Comparison of ENCODE assay signal across 8 cellular contexts in genomic region chr17:19645608-19646250, GRCh38. TPM values are rescaled to one million over a fixed set of nuclear protein-coding genes. Genes with fewer than 3 reads are reported as not detected.
A peak's percentile ranks its signal among the peaks of the same experiment; 100 is the strongest.
DNase-seq lines count a peak whose midpoint lies in the region; ATAC-seq and TF ChIP-seq lines count a peak whose summit lies in the region.

No MANE protein-coding gene starts in this region.

- H3K36me3 ChIP-seq in smooth muscle cell (ENCODE audit: low read depth) = no peaks in the 10 kb centered on the region

- DNase-seq in NCI-H82 treated with DMSO at 0.1 percent for 48 hours (lab: John Stamatoyannopoulos, UW; ENCODE audit: unreplicated experiment) (peak; percentile 11), activated T-cell treated with anti-CD3 and anti-CD28 coated beads for 4 hours (peak; percentile 44), head of caudate nucleus (peak; percentile 22 to 89 (median 68)), smooth muscle cell (lab: John Stamatoyannopoulos, UW; ENCODE audit: unreplicated experiment) (no peak), amniotic stem cell (lab: John Stamatoyannopoulos, UW) (no peak), HuH-7.5 (ENCODE audit: low spot score) (no peak)

- intact Hi-C loops in head of caudate nucleus (cut with DNase I) = loop anchor here (5.0 kb wide), 3 partner anchors 82 to 133 kb away; no protein-coding TSS in a partner anchor

- peaks cover 16% of the 10 kb centered on the region for H3K4me1 ChIP-seq in smooth muscle cell (ENCODE audit: low read depth)

- no peaks in the 10 kb centered on the region for H4K20me1 ChIP-seq in smooth muscle cell (ENCODE audit: low read depth)

- 40% methylated on average over 8 of the region's 8 CpGs for WGBS in smooth muscle cell (ENCODE audit: low lambda C conversion rate)

- H3K4me3 ChIP-seq in smooth muscle cell = no peak overlapping the region

- no peak overlapping the region for H3K9ac ChIP-seq in smooth muscle cell (ENCODE audit: low read depth)

- no peak overlapping the region for H3K27ac ChIP-seq in smooth muscle cell (ENCODE audit: low read depth)

- ATAC-seq in GM21529 (IDR thresholded peaks at IDR 0.05; ENCODE audit: unreplicated experiment) = no peak

- no peak overlapping the region for H2AFZ ChIP-seq in smooth muscle cell (ENCODE audit: low read depth)

- H3K27me3 ChIP-seq in smooth muscle cell (ENCODE audit: low read depth) = no peaks in the 10 kb centered on the region

- no peaks in the 10 kb centered on the region for H3F3A ChIP-seq in smooth muscle cell (ENCODE audit: low read depth)

- peak; percentile 70 for TF ChIP-seq CTCF in GM12874 (IDR thresholded peaks at IDR 0.05; ENCODE audit: insufficient read depth, low read depth, low read length)
- TF ChIP-seq CTCF in smooth muscle cell (IDR thresholded peaks at IDR 0.05; ENCODE audit: borderline replicate concordance, insufficient read depth, poor library complexity, severe bottlenecking) = peak; percentile 62

- no peaks in the 10 kb centered on the region for H3K9me3 ChIP-seq in smooth muscle cell (replicated peaks; ENCODE audit: low read depth)

- H3K79me2 ChIP-seq in smooth muscle cell (ENCODE audit: low read depth) = peaks cover 11% of the 10 kb centered on the region

- H3K4me2 ChIP-seq in smooth muscle cell = no peak overlapping the region

RNA-seq across cellular contexts. Expression of gene ALDH3A2, which starts 2.8 kb away (rescaled TPM):
- total RNA-seq in smooth muscle cell = 26.9 and 60.3 TPM in 2 replicates
- polyA plus RNA-seq in smooth muscle cell = 13.5 and 17.3 TPM in 2 replicates

Comparison
In these comparisons a context has a peak if more than half of its experiments do, and no peak if none do; other contexts are left out.
1. DNase-seq: peak in NCI-H82 treated with DMSO at 0.1 percent for 48 hours (single experiment), activated T-cell treated with anti-CD3 and anti-CD28 coated beads for 4 hours (single experiment) and head of caudate nucleus (42 of 42); none in smooth muscle cell (single experiment), amniotic stem cell (single experiment) and HuH-7.5 (single experiment).